Comparison of ENCODE assay signal across 17 cellular contexts in genomic region chr3:58039609-58040008, GRCh38. TPM values are rescaled to one million over a fixed set of nuclear protein-coding genes. Genes with fewer than 3 reads are reported as not detected.
A peak's percentile ranks its signal among the peaks of the same experiment; 100 is the strongest.
DNase-seq lines count a peak whose midpoint lies in the region; ATAC-seq and TF ChIP-seq lines count a peak whose summit lies in the region.
"Had no signal": no experiment of that assay in that cellular context is flagged by ENCODE, and none has a peak within 500 bp of the region (broad histone marks: within the 10 kb centered on the region; RNA-seq: fewer than 3 reads in every experiment).

No MANE protein-coding gene starts in this region.

- peaks cover 18% of the 10 kb centered on the region for H3K36me3 Mint-ChIP-seq in MCF 10A (ENCODE audit: insufficient read depth, unreplicated experiment)

- no peaks in the 10 kb centered on the region for H3K9me3 Mint-ChIP-seq in MCF 10A (ENCODE audit: unreplicated experiment)
- H3K9me3 Mint-ChIP-seq: activated naive CD4-positive, alpha-beta T cell treated with anti-CD3 and anti-CD28 coated beads for 36 hours; HFFc6 had no signal

- H2AFZ ChIP-seq in mammary epithelial cell (ENCODE audit: low read depth, low read length): no peak overlapping the region

- intact Hi-C loops in MCF 10A (cut with micrococcal nuclease): no loop called here
- intact Hi-C loops in mammary epithelial cell (cut with micrococcal nuclease): no loop called here
- intact Hi-C loops in Panc1 (cut with micrococcal nuclease; ENCODE audit: unreplicated experiment): no loop called here

- TF ChIP-seq CTCF in MCF 10A (IDR thresholded peaks at IDR 0.05; ENCODE audit: unreplicated experiment): no peak
- no peak for TF ChIP-seq CTCF in mammary epithelial cell (conservative IDR thresholded peaks at IDR 0.05 in 1 of 2, IDR thresholded peaks at IDR 0.05 in 1 of 2; ENCODE audit: extremely low read depth in 1 of 2, insufficient read depth in 1 of 2, low read depth in 1 of 2, low read length in 2 of 2)
- no peak for TF ChIP-seq CTCF in Panc1 (IDR thresholded peaks at IDR 0.05)
- no peak for TF ChIP-seq CTCF in liver (IDR thresholded peaks at IDR 0.05; ENCODE audit: low read depth, low read length, missing input control)

- ATAC-seq in Panc1: no peak
- no peak for ATAC-seq in GM19324 (IDR thresholded peaks at IDR 0.05; ENCODE audit: low FRiP score, unreplicated experiment)
- no peak for ATAC-seq in HG02678 (IDR thresholded peaks at IDR 0.05; ENCODE audit: unreplicated experiment)
- ATAC-seq: activated CD4-positive, alpha-beta T cell treated with anti-CD3 and anti-CD28 coated beads for 36 hours had no signal

- DNase-seq in MCF 10A (ENCODE audit: unreplicated experiment) (no peak), mammary epithelial cell (no peak), Panc1 (ENCODE audit: low read depth, low spot score) (no peak), NCI-H774 (lab: John Stamatoyannopoulos, UW) (no peak), DMS53 treated with DMSO at 0.1 percent for 48 hours (lab: John Stamatoyannopoulos, UW; ENCODE audit: unreplicated experiment) (no peak)
- DNase-seq: activated CD4-positive, alpha-beta T cell treated with anti-CD3 and anti-CD28 coated beads for 36 hours; activated naive CD4-positive, alpha-beta T cell treated with anti-CD3 and anti-CD28 coated beads for 36 hours; esophagus squamous epithelium; head of caudate nucleus; HFFc6; NCI-H524 treated with DMSO at 0.1 percent for 48 hours; occipital lobe; upper lobe of left lung had no signal

- H3K4me1 ChIP-seq in mammary epithelial cell (ENCODE audit: insufficient read depth, low read length) (peaks cover 79% of the 10 kb centered on the region), Panc1 (ENCODE audit: control insufficient read depth, insufficient read depth, low read length) (peaks cover 95% of the 10 kb centered on the region), liver (ENCODE audit: control insufficient read depth in 4 of 4, insufficient read depth in 4 of 4, low read length in 3 of 4) (peaks cover 12 to 66% (median 50%) of the 10 kb centered on the region in 4 donors)

- H3K27ac Mint-ChIP-seq in MCF 10A (ENCODE audit: low read depth, unreplicated experiment): peak overlapping the region; percentile 82
- H3K27ac Mint-ChIP-seq: activated CD4-positive, alpha-beta T cell treated with anti-CD3 and anti-CD28 coated beads for 36 hours; activated naive CD4-positive, alpha-beta T cell treated with anti-CD3 and anti-CD28 coated beads for 36 hours; HFFc6 had no signal

- CTCF ChIA-PET in MCF 10A (lab: Yijun Ruan, JAX) (interaction anchor here (1.1 to 1.2 kb wide), 3 partner anchors 19 to 34 kb away, joined by 3 to 6 read pairs (median 4); no protein-coding TSS in a partner anchor), mammary epithelial cell (lab: Charles Lee; ENCODE audit: low non-redundant PET) (no interaction called here), Panc1 (lab: Charles Lee) (no interaction called here)

- H3K9ac ChIP-seq in mammary epithelial cell (ENCODE audit: insufficient read depth, low read length) (no peak overlapping the region), liver (ENCODE audit: low read depth in 1 of 2, low read length in 2 of 2) (no peak overlapping the region)

- H3K4me2 ChIP-seq in mammary epithelial cell (ENCODE audit: insufficient read depth, low read depth, low read length): no peak overlapping the region

- H3K4me3 ChIP-seq in mammary epithelial cell (replicated peaks in 1 of 3; ENCODE audit: insufficient read depth in 1 of 3, low read depth in 2 of 3, low read length in 3 of 3) (no peak overlapping the region), Panc1 (ENCODE audit: low read depth in 2 of 2, low read length in 2 of 2) (no peak overlapping the region; a peak in 1 of 4 replicates), liver (ENCODE audit: low read depth in 1 of 3, low read length in 3 of 3) (no peak overlapping the region)
- H3K4me3 ChIP-seq: esophagus squamous epithelium, skin epidermis, upper lobe of left lung had no signal

- H3K9me3 ChIP-seq in mammary epithelial cell (replicated peaks; ENCODE audit: insufficient read depth, low read length) (no peaks in the 10 kb centered on the region), Panc1 (ENCODE audit: control insufficient read depth, insufficient read depth, low read depth, low read length) (no peaks in the 10 kb centered on the region), liver (ENCODE audit: control insufficient read depth in 4 of 4, low read length in 3 of 4) (no peaks in the 10 kb centered on the region)
- H3K9me3 ChIP-seq: esophagus squamous epithelium, upper lobe of left lung had no signal

- POLR2A ChIA-PET in MCF 10A (lab: Yijun Ruan, JAX) (interaction anchor here (0.9 to 6.0 kb wide), 8 partner anchors 7 to 52 kb away, joined by 3 to 57 read pairs (median 4); no protein-coding TSS in a partner anchor), Panc1 (lab: Charles Lee) (interaction anchor here (0.5 to 0.9 kb wide), 2 partner anchors 9 to 82 kb away, joined by 3 to 7 read pairs; no protein-coding TSS in a partner anchor)

- H3K4me1 Mint-ChIP-seq in MCF 10A (ENCODE audit: insufficient read depth, unreplicated experiment): peaks cover 68% of the 10 kb centered on the region

- TF ChIP-seq RAD21 in liver (IDR thresholded peaks at IDR 0.05): no peak

- H3K27me3 ChIP-seq in mammary epithelial cell (ENCODE audit: insufficient read depth, low read length) (no peaks in the 10 kb centered on the region), Panc1 (ENCODE audit: control insufficient read depth, insufficient read depth, low read length) (no peaks in the 10 kb centered on the region), liver (ENCODE audit: control insufficient read depth in 4 of 4, insufficient read depth in 4 of 4, low read length in 3 of 4) (no peaks in the 10 kb centered on the region)
- H3K27me3 ChIP-seq: esophagus squamous epithelium, upper lobe of left lung had no signal

- H3K27ac ChIP-seq in mammary epithelial cell (ENCODE audit: insufficient read depth, low read depth, low read length) (no peak overlapping the region), Panc1 (ENCODE audit: low read length) (peak overlapping the region; percentile 96), liver (ENCODE audit: low read depth in 1 of 2, low read length in 2 of 2) (peak overlapping the region; percentile 86 to 89)

- WGBS in mammary epithelial cell (ENCODE audit: low coverage, missing lambda C conversion rate): 69% methylated on average over 2 of the region's 2 CpGs
- WGBS in liver: 69% methylated on average over 2 of the region's 2 CpGs

- in situ Hi-C loops in mammary epithelial cell (cut with MboI; ENCODE audit: low sequenced_read_pairs in 2 of 2) (no loop called here), Panc1 (cut with HindIII; ENCODE audit: low pct_unique_long_range_greater_than_20kb, low sequenced_read_pairs) (no loop called here)

- peaks cover 37% of the 10 kb centered on the region for H4K20me1 ChIP-seq in mammary epithelial cell (ENCODE audit: insufficient read depth, low read length)

- H3K27me3 Mint-ChIP-seq in MCF 10A (ENCODE audit: insufficient read depth, unreplicated experiment): no peaks in the 10 kb centered on the region
- H3K27me3 Mint-ChIP-seq: activated CD4-positive, alpha-beta T cell treated with anti-CD3 and anti-CD28 coated beads for 36 hours had no signal

- dilution Hi-C loops in mammary epithelial cell (cut with HindIII; ENCODE audit: low sequenced_read_pairs): loop anchor here (25.0 kb wide), 1 partner anchor 102 kb away; no protein-coding TSS in a partner anchor

- H3K36me3 ChIP-seq in mammary epithelial cell (ENCODE audit: insufficient read depth, low read length) (peaks cover 9% of the 10 kb centered on the region), Panc1 (ENCODE audit: control insufficient read depth, insufficient read depth, low read length) (no peaks in the 10 kb centered on the region), liver (ENCODE audit: control insufficient read depth in 4 of 4, insufficient read depth in 3 of 4, low read depth in 1 of 4, low read length in 3 of 4) (no peaks in the 10 kb centered on the region)
- H3K36me3 ChIP-seq: esophagus squamous epithelium, upper lobe of left lung had no signal

- BruUV-seq in MCF 10A (replicated peaks; lab: Mats Ljungman, UMichigan) (no TSS peak), mammary epithelial cell (replicated peaks; lab: Mats Ljungman, UMichigan) (no TSS peak), Panc1 (replicated peaks; lab: Mats Ljungman, UMichigan) (no TSS peak)

- peaks cover 100% of the 10 kb centered on the region for H3K79me2 ChIP-seq in mammary epithelial cell (ENCODE audit: insufficient read depth, low read length)

- H3K4me3 Mint-ChIP-seq in MCF 10A (ENCODE audit: unreplicated experiment): peak overlapping the region; percentile 21
- H3K4me3 Mint-ChIP-seq: activated CD4-positive, alpha-beta T cell treated with anti-CD3 and anti-CD28 coated beads for 36 hours; activated naive CD4-positive, alpha-beta T cell treated with anti-CD3 and anti-CD28 coated beads for 36 hours; HFFc6 had no signal

TF ChIP-seq in liver, 16 proteins besides CTCF, POLR2A, EP300 and RAD21:
- no peak for TF ChIP-seq RXRA (IDR thresholded peaks at IDR 0.05)
- TF ChIP-seq ZBTB33 (IDR thresholded peaks at IDR 0.05): no peak
- no peak for TF ChIP-seq HNF4A (conservative IDR thresholded peaks at IDR 0.05)
- no peak for TF ChIP-seq HNF4G (IDR thresholded peaks at IDR 0.05)
- no peak for TF ChIP-seq SP1 (IDR thresholded peaks at IDR 0.05)
- TF ChIP-seq JUND (IDR thresholded peaks at IDR 0.05): no peak
TF ChIP-seq in liver: peak in this region for 0.

RNA-seq across cellular contexts. Expression of gene FLNB, which starts 31.4 kb away (rescaled TPM):
- total RNA-seq in MCF 10A (2022) (580 and 593 TPM in 2 replicates), mammary epithelial cell (1,000 to 10,000 TPM in 1 of 2 donors, 100 to 1,000 TPM in 1; 930 to 1,038 TPM), Panc1 (2021; ENCODE audit: unreplicated experiment) (309 TPM), liver (100 to 1,000 TPM in 1 of 2 donors, 10 to 100 TPM in 1; 53.8 to 124 TPM)
- polyA plus RNA-seq in mammary epithelial cell (415 TPM), liver (10 to 100 TPM; 22.9 to 34.7 TPM)
- polyA minus RNA-seq in mammary epithelial cell: 1,694 TPM
- polyA plus RNA-seq in Panc1 (2012; ENCODE audit: insufficient read length): 366 TPM
